22 cellular contexts compared by ENCODE assay signal in the genomic region with DNA sequence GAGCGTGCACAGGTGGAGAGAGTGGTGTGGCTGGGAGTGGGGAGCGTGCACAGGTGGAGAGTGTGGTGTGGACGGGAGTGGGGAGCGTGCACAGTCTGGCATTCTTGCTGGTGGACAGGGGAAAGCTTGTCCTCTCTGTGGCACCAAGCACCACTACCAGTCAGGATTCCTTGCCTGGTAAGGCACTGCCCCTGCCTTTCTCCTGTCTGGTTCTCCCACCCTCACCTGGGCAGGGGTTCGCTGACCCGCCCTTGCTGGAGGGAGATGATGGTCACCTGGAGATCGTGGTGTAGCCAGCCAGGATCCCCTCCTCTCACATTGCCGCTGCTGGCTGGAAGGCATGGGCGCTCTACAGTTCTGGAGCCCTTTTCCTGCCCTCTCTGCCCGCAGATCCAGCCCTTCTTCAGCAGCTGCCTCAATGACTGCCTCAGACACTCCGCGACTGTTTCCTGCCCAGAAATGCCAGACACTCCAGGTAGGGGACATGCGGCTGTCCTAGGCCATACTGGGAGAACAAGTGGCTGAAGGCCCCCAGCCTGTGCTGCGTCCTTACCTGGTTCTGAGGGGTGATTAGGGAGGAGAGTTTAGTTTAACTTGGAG. TPM values are rescaled to one million over a fixed set of nuclear protein-coding genes. Genes with fewer than 3 reads are reported as not detected.
"Had no signal": no experiment of that assay in that cellular context is flagged by ENCODE, and none has a peak within 500 bp of the region (broad histone marks: within the 10 kb centered on the region; RNA-seq: fewer than 3 reads in every experiment).

No MANE protein-coding gene starts in this region.

- H3K27me3 Mint-ChIP-seq: activated B cell treated with CpG ODN at 0.5 μM for 24 hours; activated CD8-positive, alpha-beta T cell treated with anti-CD3 and anti-CD28 coated beads for 36 hours; activated naive CD4-positive, alpha-beta T cell treated with anti-CD3 and anti-CD28 coated beads, Interleukin-2, amount 50 U/mL, for 24 hours; activated T-cell treated with anti-CD3 and anti-CD28 coated beads, Interleukin-2, amount 50 U/mL, for 24 hours; effector memory CD8-positive, alpha-beta T cell; stimulated activated naive CD8-positive, alpha-beta T cell treated with anti-CD3 and anti-CD28 coated beads, Interleukin-15, Interleukin-2, amounts not matched to agents 100 ng/mL and 50 ng/mL, for 24 hours had no signal

- H3K27ac Mint-ChIP-seq: activated B cell treated with CpG ODN at 0.5 μM for 24 hours; activated CD8-positive, alpha-beta T cell treated with anti-CD3 and anti-CD28 coated beads for 36 hours; activated naive CD4-positive, alpha-beta T cell treated with anti-CD3 and anti-CD28 coated beads, Interleukin-2, amount 50 U/mL, for 24 hours; activated T-cell treated with anti-CD3 and anti-CD28 coated beads, Interleukin-2, amount 50 U/mL, for 24 hours; activated T-helper 2 cell treated with anti-CD3 and anti-CD28 coated beads, Interferon-gamma antibody, Interleukin-2, Interleukin-4, amounts not matched to agents 10 μg/mL and 5 μg/mL and 100 μg/mL, durations not matched to agents 14 hours and 24 hours and 36 hours; effector memory CD8-positive, alpha-beta T cell; nephron; stimulated activated naive CD8-positive, alpha-beta T cell treated with anti-CD3 and anti-CD28 coated beads, Interleukin-15, Interleukin-2, amounts not matched to agents 100 ng/mL and 50 ng/mL, for 24 hours had no signal

- H3K4me1 Mint-ChIP-seq: nephron had no signal

- H3K4me1 ChIP-seq: foreskin keratinocyte, transverse colon, vagina had no signal

- H3K27me3 ChIP-seq: cardiac muscle cell, foreskin keratinocyte, hepatocyte, transverse colon, vagina had no signal

- H3K36me3 ChIP-seq: cardiac muscle cell had no signal

- H3K27ac ChIP-seq: cardiac muscle cell, epithelial cell of prostate, foreskin keratinocyte, hepatocyte, skin epidermis, transverse colon, vagina had no signal

- H3K9me3 ChIP-seq: transverse colon, vagina had no signal

- H3K4me3 ChIP-seq: cardiac muscle cell, hepatocyte, skin epidermis, transverse colon, vagina had no signal

- H3K9me3 Mint-ChIP-seq: activated B cell treated with CpG ODN at 0.5 μM for 24 hours; activated CD8-positive, alpha-beta T cell treated with anti-CD3 and anti-CD28 coated beads for 36 hours; activated naive CD4-positive, alpha-beta T cell treated with anti-CD3 and anti-CD28 coated beads, Interleukin-2, amount 50 U/mL, for 24 hours; activated T-cell treated with anti-CD3 and anti-CD28 coated beads, Interleukin-2, amount 50 U/mL, for 24 hours; activated T-helper 2 cell treated with anti-CD3 and anti-CD28 coated beads, Interferon-gamma antibody, Interleukin-2, Interleukin-4, amounts not matched to agents 10 μg/mL and 5 μg/mL and 100 μg/mL, durations not matched to agents 14 hours and 24 hours and 36 hours; effector memory CD8-positive, alpha-beta T cell; nephron; stimulated activated naive CD8-positive, alpha-beta T cell treated with anti-CD3 and anti-CD28 coated beads, Interleukin-15, Interleukin-2, amounts not matched to agents 100 ng/mL and 50 ng/mL, for 24 hours had no signal

- DNase-seq: activated B cell treated with CpG ODN at 0.5 μM for 24 hours; activated CD4-positive, alpha-beta T cell treated with anti-CD3 and anti-CD28 coated beads for 48 hours; activated CD8-positive, alpha-beta T cell treated with anti-CD3 and anti-CD28 coated beads for 36 hours; activated T-cell treated with anti-CD3 and anti-CD28 coated beads, Interleukin-2, amount 50 U/mL, for 24 hours; effector memory CD8-positive, alpha-beta T cell; foreskin keratinocyte; left cardiac atrium; mesendoderm; nucleus accumbens; stimulated activated CD4-positive, alpha-beta T cell treated with anti-CD3 and anti-CD28 coated beads, Interleukin-15, amount 100 ng/mL, for 24 hours; stimulated activated CD4-positive, alpha-beta T cell treated with anti-CD3 and anti-CD28 coated beads, Interleukin-2, amount 100 ng/mL, for 48 hours; T-helper 9 cell; transverse colon had no signal

- ATAC-seq: activated CD8-positive, alpha-beta T cell treated with anti-CD3 and anti-CD28 coated beads for 36 hours; effector memory CD8-positive, alpha-beta T cell; foreskin keratinocyte; left cardiac atrium had no signal

- H3K4me3 Mint-ChIP-seq: activated B cell treated with CpG ODN at 0.5 μM for 24 hours; activated CD8-positive, alpha-beta T cell treated with anti-CD3 and anti-CD28 coated beads for 36 hours; activated naive CD4-positive, alpha-beta T cell treated with anti-CD3 and anti-CD28 coated beads, Interleukin-2, amount 50 U/mL, for 24 hours; activated T-cell treated with anti-CD3 and anti-CD28 coated beads, Interleukin-2, amount 50 U/mL, for 24 hours; effector memory CD8-positive, alpha-beta T cell; nephron; stimulated activated naive CD8-positive, alpha-beta T cell treated with anti-CD3 and anti-CD28 coated beads, Interleukin-15, Interleukin-2, amounts not matched to agents 100 ng/mL and 50 ng/mL, for 24 hours had no signal

RNA-seq across cellular contexts. Expression of gene TMEM121B, which starts 16.7 kb away (rescaled TPM):
- total RNA-seq: vagina had no signal
